In the genomic region with DNA sequence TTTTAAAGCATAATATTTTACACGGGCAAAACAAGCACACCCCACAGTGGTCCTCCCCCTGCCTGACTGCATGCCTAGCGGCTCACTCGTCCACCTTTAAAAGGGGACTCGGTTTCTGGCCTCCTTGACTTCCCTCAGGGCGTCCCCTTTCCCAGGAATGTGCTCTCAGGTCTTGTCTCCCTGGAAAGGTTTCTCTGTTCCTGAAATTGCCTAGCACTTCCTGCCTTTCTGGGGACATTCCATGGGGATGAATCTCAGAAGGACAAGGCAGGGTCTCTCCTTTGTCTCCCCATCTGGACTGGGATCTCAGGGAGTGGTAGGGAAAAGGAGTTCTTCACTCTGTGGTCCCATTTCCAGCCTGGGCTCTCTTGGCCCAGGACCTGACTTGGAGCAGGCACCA, we compare ENCODE assay signal across 17 cellular contexts. TPM values are rescaled to one million over a fixed set of nuclear protein-coding genes. Genes with fewer than 3 reads are reported as not detected.
DNase-seq lines count a peak whose midpoint lies in the region; ATAC-seq and TF ChIP-seq lines count a peak whose summit lies in the region.
"Had no signal": no experiment of that assay in that cellular context is flagged by ENCODE, and none has a peak within 500 bp of the region (broad histone marks: within the 10 kb centered on the region; RNA-seq: fewer than 3 reads in every experiment).

No MANE protein-coding gene starts in this region.

- ATAC-seq in Right ventricle myocardium superior (ENCODE audit: poor library complexity) = no peak
- ATAC-seq in HG02798 (IDR thresholded peaks at IDR 0.05; ENCODE audit: poor library complexity, unreplicated experiment) = no peak
- ATAC-seq: SK-N-SH treated with all-trans-retinoic acid at 6 μM for 48 hours had no signal

- H3K36me3 ChIP-seq in subcutaneous abdominal adipose tissue (ENCODE audit: control insufficient read depth in 5 of 5, insufficient read depth in 5 of 5, low read length in 5 of 5) (peaks cover 0 to 7% (median 0%) of the 10 kb centered on the region in 5 donors), uterus (no peaks in the 10 kb centered on the region)
- H3K36me3 ChIP-seq: BLaER1 had no signal

- H3K9ac ChIP-seq in subcutaneous abdominal adipose tissue (ENCODE audit: low read length in 5 of 5) = peak overlapping the region in 1 of 5 donors; percentile 10
- H3K9ac ChIP-seq: BLaER1 had no signal

- peaks cover 9 to 21% (median 17%) of the 10 kb centered on the region in 5 donors for H3K27me3 ChIP-seq in subcutaneous abdominal adipose tissue (ENCODE audit: control insufficient read depth in 5 of 5, insufficient read depth in 4 of 5, low read length in 5 of 5)
- H3K27me3 ChIP-seq in uterus = no peaks in the 10 kb centered on the region

- H3K4me1 ChIP-seq in subcutaneous abdominal adipose tissue (ENCODE audit: control insufficient read depth in 5 of 5, insufficient read depth in 5 of 5, low read length in 5 of 5) (peaks cover 0 to 75% (median 8%) of the 10 kb centered on the region in 5 donors), uterus (no peaks in the 10 kb centered on the region)

- H3K4me3 ChIP-seq in subcutaneous abdominal adipose tissue (ENCODE audit: low read depth in 1 of 5, low read length in 5 of 5) (peak overlapping the region in 3 of 5 donors; percentile 2 to 27 (median 6)), uterus (no peak overlapping the region)
- H3K4me3 ChIP-seq: BLaER1 had no signal

- intact Hi-C loops in cardiac septum (cut with DNase I) (loop anchor here (5.0 kb wide), 1 partner anchor 33 kb away; no protein-coding TSS in a partner anchor), Right ventricle myocardium superior (cut with DNase I) (loop anchor here (5.0 kb wide), 1 partner anchor 38 kb away; no protein-coding TSS in a partner anchor), uterus (cut with DNase I; ENCODE audit: low total_unique reads) (no loop called here)

- POLR2A ChIA-PET in GM10248 (lab: Yijun Ruan, JAX) = no interaction called here

- peak; percentile 71 for DNase-seq in cardiac septum (ENCODE audit: low spot score)
- no peak for DNase-seq in Right ventricle myocardium superior
- DNase-seq in RPMI7951 (ENCODE audit: low read depth) = peak; percentile 9
- peak; percentile 35 for DNase-seq in kidney tubule cell (ENCODE audit: low spot score)
- no peak for DNase-seq in uterus
- no peak for DNase-seq in GM10248 (ENCODE audit: extremely low spot score)
- DNase-seq: KG1, NCI-H1092 treated with DMSO at 0.1 percent for 48 hours, NCI-H1694 treated with DMSO at 0.1 percent for 48 hours, NCI-H446, SHP77 had no signal

- TF ChIP-seq POLR2A in uterus (IDR thresholded peaks at IDR 0.05) = no peak

- H3K27ac ChIP-seq in subcutaneous abdominal adipose tissue (ENCODE audit: low read depth, low read length) (peak overlapping the region; percentile 44), uterus (no peak overlapping the region)
- H3K27ac ChIP-seq: 22Rv1, BLaER1 had no signal

- TF ChIP-seq CTCF in uterus (IDR thresholded peaks at IDR 0.05) = no peak
- TF ChIP-seq CTCF in GM10248 (IDR thresholded peaks at IDR 0.05; ENCODE audit: control extremely low read depth, extremely low read depth, low read depth, missing control alignments) = no peak

- CTCF ChIA-PET in GM10248 (lab: Yijun Ruan, JAX) = interaction anchor here (0.8 to 1.1 kb wide), 3 partner anchors 16 to 134 kb away, joined by 3 to 4 read pairs (median 4); no protein-coding TSS in a partner anchor

- H3K9me3 ChIP-seq in subcutaneous abdominal adipose tissue (ENCODE audit: control insufficient read depth in 5 of 5, low read length in 5 of 5) (no peaks in the 10 kb centered on the region), uterus (no peaks in the 10 kb centered on the region)
- H3K9me3 ChIP-seq: BLaER1 had no signal

RNA-seq across cellular contexts. Expression of gene TCF15, which starts 4.9 kb away (rescaled TPM):
- total RNA-seq in cardiac septum (4.8 TPM), Right ventricle myocardium superior (13.4 TPM), uterus (1 to 10 TPM in 1 of 4 donors, under 1 TPM in 2, not detected in 1; 0.51 to 1.0 (median 0.97) TPM)
- 0.24 TPM in 1 of 2 replicates, not detected in the other for total RNA-seq in RPMI7951 (2014; rRNA removed; shearing (Covaris generic))
- total RNA-seq: MCF 10A had no signal

RNA-seq across cellular contexts. Expression of gene SRXN1, which starts 47.8 kb away (rescaled TPM):
- total RNA-seq in cardiac septum (38.4 TPM), Right ventricle myocardium superior (47.6 TPM), uterus (10 to 100 TPM in 3 of 4 donors, 1 to 10 TPM in 1; 6.1 to 33.2 (median 16.6) TPM)
- 70.9 and 73.4 TPM in 2 replicates for total RNA-seq in RPMI7951 (2014; rRNA removed; shearing (Covaris generic))

Comparison
In these comparisons a context has a peak if more than half of its experiments do, and no peak if none do; other contexts are left out.
1. DNase-seq: peak in cardiac septum (single experiment), RPMI7951 (single experiment) and kidney tubule cell (single experiment); none in Right ventricle myocardium superior (single experiment), uterus (0 of 2) and GM10248 (single experiment).
2. H3K4me3 ChIP-seq: peak in subcutaneous abdominal adipose tissue (3 of 5); none in uterus (0 of 2).